ENCODE assay signal across 10 cellular contexts in genomic region chr2:237733677-237734300, GRCh38.
DNase-seq lines count a peak whose midpoint lies in the region; ATAC-seq, FAIRE-seq and TF ChIP-seq lines count a peak whose summit lies in the region.
"Had no signal": no experiment of that assay in that cellular context is flagged by ENCODE, and none has a peak within 500 bp of the region (broad histone marks: within the 10 kb centered on the region; RNA-seq: fewer than 3 reads in every experiment).

No MANE protein-coding gene starts in this region.

- no peak overlapping the region for H3K4me3 ChIP-seq in kidney (ENCODE audit: low read length in 2 of 2)
- no peak overlapping the region for H3K4me3 ChIP-seq in spleen

- no peak for TF ChIP-seq POLR2A in spleen (IDR thresholded peaks at IDR 0.05)

- intact Hi-C loops in kidney (cut with DNase I) (no loop called here), spleen (cut with DNase I; ENCODE audit: low total_unique reads) (no loop called here)

- H3K27me3 ChIP-seq in spleen (replicated peaks in 1 of 7): no peaks in the 10 kb centered on the region

- H3K36me3 ChIP-seq in kidney (ENCODE audit: control insufficient read depth in 1 of 2, insufficient read depth in 2 of 2, low read length in 2 of 2) (no peaks in the 10 kb centered on the region), spleen (peaks cover 0 to 56% (median 14%) of the 10 kb centered on the region in 6 donors)

- TF ChIP-seq CTCF in VCaP (conservative IDR thresholded peaks at IDR 0.05) (no peak), kidney (IDR thresholded peaks at IDR 0.05; ENCODE audit: borderline replicate concordance, extremely low read depth, insufficient read depth) (no peak), spleen (IDR thresholded peaks at IDR 0.05 in 8 of 11, conservative IDR thresholded peaks at IDR 0.05 in 3 of 11) (no peak)

- WGBS in spleen, 5 donors: 59 to 69% (median 66%) methylated on average over 13 of the region's 13 CpGs

- peaks cover 14 to 34% (median 21%) of the 10 kb centered on the region in 3 donors for H3K4me1 Mint-ChIP-seq in IgD-negative memory B cell

- H3K27me3 Mint-ChIP-seq in IgD-negative memory B cell: no peaks in the 10 kb centered on the region

- no peaks in the 10 kb centered on the region for H3K9me3 Mint-ChIP-seq in IgD-negative memory B cell
- H3K9me3 Mint-ChIP-seq: T-helper 1 cell treated with Interleukin-12 subunit alpha and Interleukin-12 subunit beta and Interleukin-4 antibody, amounts not matched to agents 30 μg/mL and 1 μg/mL, for 36 hours had no signal

- H3K4me1 ChIP-seq in kidney (ENCODE audit: control insufficient read depth in 1 of 2, insufficient read depth in 1 of 2, low read depth in 1 of 2, low read length in 2 of 2) (peaks cover 23 to 29% of the 10 kb centered on the region in 2 donors), spleen (peaks cover 34 to 99% (median 76%) of the 10 kb centered on the region in 6 donors)

- no peak for FAIRE-seq in kidney (lab: Jason Lieb, UNC)
- FAIRE-seq: GM18507 had no signal

- peak overlapping the region in 2 of 3 donors; percentile 59 to 83 for H3K27ac Mint-ChIP-seq in IgD-negative memory B cell

- ATAC-seq in HG03521 (IDR thresholded peaks at IDR 0.05; ENCODE audit: unreplicated experiment) (no peak), GM18858 (IDR thresholded peaks at IDR 0.05; ENCODE audit: unreplicated experiment) (no peak)

- no peak for DNase-seq in kidney
- DNase-seq in spleen: no peak
- DNase-seq in ecto neural progenitor cell (ENCODE audit: low spot score): no peak
- DNase-seq: amniotic stem cell had no signal

- peak overlapping the region in 1 of 2 donors; percentile 44 for H3K9ac ChIP-seq in kidney (ENCODE audit: low read length in 2 of 2)

- H3K36me3 Mint-ChIP-seq in IgD-negative memory B cell: no peaks in the 10 kb centered on the region

- no peak overlapping the region for H3K4me3 Mint-ChIP-seq in IgD-negative memory B cell
- H3K4me3 Mint-ChIP-seq: T-helper 1 cell treated with Interleukin-12 subunit alpha and Interleukin-12 subunit beta and Interleukin-4 antibody, amounts not matched to agents 30 μg/mL and 1 μg/mL, for 36 hours had no signal

- H3K9me3 ChIP-seq in kidney (ENCODE audit: control insufficient read depth in 1 of 2, low read length in 2 of 2): no peaks in the 10 kb centered on the region
- no peaks in the 10 kb centered on the region for H3K9me3 ChIP-seq in spleen

- H3K27ac ChIP-seq in VCaP: peak overlapping the region; percentile 100
- peak overlapping the region; percentile 16 to 51 for H3K27ac ChIP-seq in kidney (ENCODE audit: low read depth in 2 of 2, low read length in 2 of 2)
- peak overlapping the region in 6 of 8 donors; percentile 43 to 75 (median 68) for H3K27ac ChIP-seq in spleen

Comparison
In these comparisons a context has a peak if more than half of its experiments do, and no peak if none do; other contexts are left out.
1. H3K27ac ChIP-seq: peak in every context shown above with its lines; median percentile 100 in VCaP; 68 in spleen; 34 in kidney.